1 cellular context compared by ENCODE assay signal in the genomic region with DNA sequence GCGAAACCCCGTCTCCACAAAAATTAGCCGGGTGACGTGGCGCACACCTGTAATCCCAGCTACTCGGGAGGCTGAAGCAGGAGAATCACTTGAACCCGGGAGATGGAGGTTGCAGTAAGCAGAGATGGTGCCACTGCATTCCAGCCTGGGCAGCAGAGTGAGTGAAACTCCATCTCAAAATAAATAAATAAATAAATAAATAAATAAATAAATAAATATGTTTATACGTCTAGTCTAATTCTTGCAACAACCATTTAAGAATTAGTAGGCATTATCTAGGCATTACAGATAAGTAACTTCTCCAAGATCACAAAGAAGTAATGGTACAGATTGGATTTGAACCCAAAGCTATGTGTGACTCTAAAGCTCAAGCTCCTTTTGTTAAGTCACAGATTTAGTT. TPM values are rescaled to one million over a fixed set of nuclear protein-coding genes. Genes with fewer than 3 reads are reported as not detected.
"Had no signal": no experiment of that assay in that cellular context is flagged by ENCODE, and none has a peak within 500 bp of the region (broad histone marks: within the 10 kb centered on the region; RNA-seq: fewer than 3 reads in every experiment).

No MANE protein-coding gene starts in this region.

RNA-seq across cellular contexts. Expression of a gene that starts 22.3 kb away (rescaled TPM):
- polyA plus RNA-seq: endothelial cell of umbilical vein had no signal
